23 cellular contexts compared by ENCODE assay signal in genomic region chr1:53249706-53250105, GRCh38. TPM values are rescaled to one million over a fixed set of nuclear protein-coding genes. Genes with fewer than 3 reads are reported as not detected.
DNase-seq lines count a peak whose midpoint lies in the region; ATAC-seq and TF ChIP-seq lines count a peak whose summit lies in the region.
"Had no signal": no experiment of that assay in that cellular context is flagged by ENCODE, and none has a peak within 500 bp of the region (broad histone marks: within the 10 kb centered on the region; RNA-seq: fewer than 3 reads in every experiment).

No MANE protein-coding gene starts in this region.

- TF ChIP-seq POLR2A in heart left ventricle (IDR thresholded peaks at IDR 0.05) = no peak
- TF ChIP-seq POLR2A in thyroid gland (IDR thresholded peaks at IDR 0.05) = no peak

- H3K9me3 ChIP-seq in heart left ventricle (no peaks in the 10 kb centered on the region), left ventricle myocardium inferior (replicated peaks) (no peaks in the 10 kb centered on the region), thyroid gland (no peaks in the 10 kb centered on the region)
- H3K9me3 ChIP-seq in CD8-positive, alpha-beta memory T cell (ENCODE audit: low read length) = no peaks in the 10 kb centered on the region
- H3K9me3 ChIP-seq: ascending aorta, ovary, SK-N-SH, uterus had no signal

- peaks cover 3% of the 10 kb centered on the region for H3K9me3 Mint-ChIP-seq in glutamatergic neuron (ENCODE audit: unreplicated experiment)
- H3K9me3 Mint-ChIP-seq in CD8-positive, alpha-beta memory T cell = no peaks in the 10 kb centered on the region
- H3K9me3 Mint-ChIP-seq: activated T-cell treated with anti-CD3 and anti-CD28 coated beads, Interleukin-2, amount 50 U/mL, for 4 hours; effector memory CD8-positive, alpha-beta T cell; immature natural killer cell had no signal

- peak overlapping the region; percentile 41 for H3K27ac Mint-ChIP-seq in glutamatergic neuron (ENCODE audit: unreplicated experiment)
- H3K27ac Mint-ChIP-seq in CD8-positive, alpha-beta memory T cell = no peak overlapping the region
- H3K27ac Mint-ChIP-seq: effector memory CD8-positive, alpha-beta T cell; immature natural killer cell had no signal

- intact Hi-C loops in heart left ventricle (cut with DNase I) (no loop called here), left ventricle myocardium inferior (cut with micrococcal nuclease) (no loop called here), thyroid gland (cut with DNase I) (no loop called here)

- peaks cover 0 to 7% (median 0%) of the 10 kb centered on the region in 12 donors for H3K4me1 ChIP-seq in heart left ventricle
- H3K4me1 ChIP-seq in left ventricle myocardium inferior = peaks cover 8% of the 10 kb centered on the region
- peaks cover 8 to 21% of the 10 kb centered on the region in 2 donors for H3K4me1 ChIP-seq in thyroid gland
- H3K4me1 ChIP-seq in CD8-positive, alpha-beta memory T cell (ENCODE audit: insufficient read depth, low read length) = no peaks in the 10 kb centered on the region
- H3K4me1 ChIP-seq: ascending aorta, uterus had no signal

- H3K27ac ChIP-seq in heart left ventricle = no peak overlapping the region
- no peak overlapping the region for H3K27ac ChIP-seq in left ventricle myocardium inferior (replicated peaks)
- H3K27ac ChIP-seq in thyroid gland = peak overlapping the region; percentile 54 to 73 (median 58)
- no peak overlapping the region for H3K27ac ChIP-seq in CD8-positive, alpha-beta memory T cell (ENCODE audit: low read depth, low read length)
- H3K27ac ChIP-seq: ascending aorta, C4-2B, ovary, uterus had no signal

- peak; percentile 11 to 54 (median 46) for ATAC-seq in heart left ventricle
- ATAC-seq: activated T-cell treated with anti-CD3 and anti-CD28 coated beads, Interleukin-2, amount 50 U/mL, for 4 hours; effector memory CD8-positive, alpha-beta T cell had no signal

- POLR2A ChIA-PET in CD8-positive, alpha-beta memory T cell (lab: Charles Lee) = no interaction called here

- H3K4me3 ChIP-seq in heart left ventricle (no peak overlapping the region), left ventricle myocardium inferior (no peak overlapping the region), thyroid gland (replicated peaks in 1 of 3) (no peak overlapping the region)
- no peak overlapping the region for H3K4me3 ChIP-seq in CD8-positive, alpha-beta memory T cell (ENCODE audit: low read length)
- H3K4me3 ChIP-seq: ascending aorta, lung, ovary, uterus had no signal

- CTCF ChIA-PET in CD8-positive, alpha-beta memory T cell (lab: Charles Lee) = no interaction called here

- peak overlapping the region; percentile 10 for H3K4me3 Mint-ChIP-seq in glutamatergic neuron (ENCODE audit: unreplicated experiment)
- H3K4me3 Mint-ChIP-seq in CD8-positive, alpha-beta memory T cell = no peak overlapping the region
- H3K4me3 Mint-ChIP-seq: activated T-cell treated with anti-CD3 and anti-CD28 coated beads, Interleukin-2, amount 50 U/mL, for 4 hours; effector memory CD8-positive, alpha-beta T cell; immature natural killer cell had no signal

- WGBS in heart left ventricle, 4 donors = 27 to 31% (median 29%) methylated on average over 3 of the region's 3 CpGs
- WGBS in thyroid gland, 2 donors = 63 to 66% methylated on average over 3 of the region's 3 CpGs

- DNase-seq in heart left ventricle = no peak
- DNase-seq in left ventricle myocardium inferior = no peak
- DNase-seq in NCI-H446 (lab: John Stamatoyannopoulos, UW) = peak; percentile 15 to 54
- DNase-seq in glutamatergic neuron = no peak
- DNase-seq in thyroid gland = no peak
- no peak for DNase-seq in activated gamma-delta T cell (lab: John Stamatoyannopoulos, UW)
- no peak for DNase-seq in CD8-positive, alpha-beta memory T cell
- DNase-seq in NCI-H146 treated with DMSO at 0.1 percent for 48 hours (lab: John Stamatoyannopoulos, UW; ENCODE audit: unreplicated experiment) = no peak
- DNase-seq: activated naive CD4-positive, alpha-beta T cell treated with anti-CD3 and anti-CD28 coated beads, Interleukin-2, amount 50 U/mL, for 16 hours; activated T-cell treated with anti-CD3 and anti-CD28 coated beads, Interleukin-2, amount 50 U/mL, for 4 hours; effector memory CD8-positive, alpha-beta T cell; immature natural killer cell; KBM-7; MV-4-11; NCI-H2081; NCI-H748 treated with DMSO at 0.1 percent for 48 hours; ovary; SK-N-SH; T1000; uterus had no signal

- TF ChIP-seq CTCF in heart left ventricle (IDR thresholded peaks at IDR 0.05) = no peak
- TF ChIP-seq CTCF in left ventricle myocardium inferior (IDR thresholded peaks at IDR 0.05; ENCODE audit: borderline replicate concordance) = no peak
- no peak for TF ChIP-seq CTCF in glutamatergic neuron (IDR thresholded peaks at IDR 0.05; ENCODE audit: partially characterized antibody, unreplicated experiment)
- TF ChIP-seq CTCF in thyroid gland (IDR thresholded peaks at IDR 0.05) = no peak

- H3K27me3 ChIP-seq in heart left ventricle (no peaks in the 10 kb centered on the region), left ventricle myocardium inferior (ENCODE audit: low read depth) (no peaks in the 10 kb centered on the region), thyroid gland (no peaks in the 10 kb centered on the region)
- H3K27me3 ChIP-seq in CD8-positive, alpha-beta memory T cell (ENCODE audit: insufficient read depth, low read length, poor library complexity, severe bottlenecking) = no peaks in the 10 kb centered on the region
- H3K27me3 ChIP-seq: ascending aorta, ovary, uterus had no signal

- H3K36me3 Mint-ChIP-seq in glutamatergic neuron (ENCODE audit: unreplicated experiment) = peaks cover 9% of the 10 kb centered on the region
- peaks cover 0 to 29% (median 12%) of the 10 kb centered on the region in 3 donors for H3K36me3 Mint-ChIP-seq in CD8-positive, alpha-beta memory T cell

- peaks cover 14% of the 10 kb centered on the region for H3K4me1 Mint-ChIP-seq in glutamatergic neuron (ENCODE audit: low read depth, unreplicated experiment)
- H3K4me1 Mint-ChIP-seq in CD8-positive, alpha-beta memory T cell = no peaks in the 10 kb centered on the region
- H3K4me1 Mint-ChIP-seq: immature natural killer cell had no signal

- H3K27me3 Mint-ChIP-seq in glutamatergic neuron (ENCODE audit: unreplicated experiment) = peaks cover 15% of the 10 kb centered on the region
- H3K27me3 Mint-ChIP-seq in CD8-positive, alpha-beta memory T cell = no peaks in the 10 kb centered on the region
- H3K27me3 Mint-ChIP-seq: effector memory CD8-positive, alpha-beta T cell had no signal

- H3K36me3 ChIP-seq in heart left ventricle (peaks cover 0 to 27% (median 0%) of the 10 kb centered on the region in 9 donors), left ventricle myocardium inferior (no peaks in the 10 kb centered on the region), thyroid gland (peaks cover 0 to 9% of the 10 kb centered on the region in 2 donors)
- no peaks in the 10 kb centered on the region for H3K36me3 ChIP-seq in CD8-positive, alpha-beta memory T cell (ENCODE audit: insufficient read depth, low read length)
- H3K36me3 ChIP-seq: ovary, uterus had no signal

RNA-seq across cellular contexts. Expression of gene MAGOH, which starts 11.4 kb away (rescaled TPM):
- total RNA-seq in heart left ventricle (10 to 100 TPM; 18.8 to 42.4 (median 21.6) TPM), left ventricle myocardium inferior (29.5 TPM), glutamatergic neuron (ENCODE audit: unreplicated experiment) (27.3 TPM), thyroid gland (10 to 100 TPM; 16.8 to 61.9 (median 34.4) TPM)
- 10 to 100 TPM; 63.4 to 74.2 TPM for polyA plus RNA-seq in heart left ventricle
- total RNA-seq in CD8-positive, alpha-beta memory T cell = 100 to 1,000 TPM; 127 to 129 TPM
- polyA plus RNA-seq in CD8-positive, alpha-beta memory T cell = 121 TPM

RNA-seq across cellular contexts. Expression of gene CZIB, which starts 29.3 kb away (rescaled TPM):
- total RNA-seq in heart left ventricle (10 to 100 TPM; 39.4 to 52.1 (median 46.1) TPM), left ventricle myocardium inferior (61.1 TPM), glutamatergic neuron (ENCODE audit: unreplicated experiment) (48.5 TPM), thyroid gland (10 to 100 TPM; 37.6 to 67.9 (median 56.7) TPM)
- polyA plus RNA-seq in heart left ventricle = 10 to 100 TPM; 45.2 to 85.0 TPM
- 10 to 100 TPM; 58.0 to 58.4 TPM for total RNA-seq in CD8-positive, alpha-beta memory T cell
- polyA plus RNA-seq in CD8-positive, alpha-beta memory T cell = 60.4 TPM

RNA-seq across cellular contexts. Expression of gene CPT2, which starts 53.1 kb away (rescaled TPM):
- total RNA-seq in heart left ventricle = 10 to 100 TPM; 24.2 to 62.3 (median 35.8) TPM
- 10 to 100 TPM; 14.7 to 19.6 TPM for polyA plus RNA-seq in heart left ventricle
- total RNA-seq in left ventricle myocardium inferior = 31.7 TPM
- 21.7 TPM for total RNA-seq in glutamatergic neuron (ENCODE audit: unreplicated experiment)
- 10 to 100 TPM; 23.4 to 33.9 (median 27.5) TPM for total RNA-seq in thyroid gland
- 10 to 100 TPM; 20.5 to 21.4 TPM for total RNA-seq in CD8-positive, alpha-beta memory T cell
- 19.4 TPM for polyA plus RNA-seq in CD8-positive, alpha-beta memory T cell

Comparison
In these comparisons a context has a peak if more than half of its experiments do, and no peak if none do; other contexts are left out.
1. DNase-seq: peak in NCI-H446 (2 of 2); none in heart left ventricle (0 of 5), left ventricle myocardium inferior (single experiment), glutamatergic neuron (single experiment), thyroid gland (0 of 2), activated gamma-delta T cell (single experiment), CD8-positive, alpha-beta memory T cell (0 of 5) and NCI-H146 treated with DMSO at 0.1 percent for 48 hours (single experiment).
2. H3K27ac ChIP-seq: peak in thyroid gland (3 of 3); none in heart left ventricle (0 of 12), left ventricle myocardium inferior (single experiment) and CD8-positive, alpha-beta memory T cell (single experiment).